ENCODE assay signal across 32 cellular contexts in the genomic region with DNA sequence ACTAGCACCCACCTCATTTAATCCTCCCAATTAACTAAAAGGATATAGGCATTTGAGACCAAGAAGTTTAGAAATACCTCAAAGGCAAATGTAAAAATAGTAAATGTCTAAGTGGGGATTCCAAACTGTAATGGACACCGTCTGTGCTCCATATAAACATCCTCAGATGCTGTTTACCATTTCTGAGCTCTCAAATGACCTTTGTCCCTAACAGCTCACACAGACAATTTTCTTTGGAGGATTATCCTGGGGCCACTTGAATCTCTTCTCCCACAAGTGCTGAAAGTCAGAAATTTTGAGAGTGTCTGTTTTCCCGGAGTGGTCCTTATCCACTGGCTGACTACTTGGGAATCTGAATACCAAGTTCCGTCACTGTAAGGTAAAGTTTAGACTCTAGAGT.
"Had no signal": no experiment of that assay in that cellular context is flagged by ENCODE, and none has a peak within 500 bp of the region (broad histone marks: within the 10 kb centered on the region; RNA-seq: fewer than 3 reads in every experiment).

No MANE protein-coding gene starts in this region.

- H3K4me2 ChIP-seq: KMS-11 had no signal

- H3K4me1 Mint-ChIP-seq: activated CD4-positive, alpha-beta T cell treated with anti-CD3 and anti-CD28 coated beads, Interleukin-2, amount 10 ng/mL, durations not matched to agents 24 days and 14 days; activated naive CD4-positive, alpha-beta T cell treated with anti-CD3 and anti-CD28 coated beads, Interleukin-2, amount 50 U/mL, for 24 hours; activated naive CD8-positive, alpha-beta T cell treated with anti-CD3 and anti-CD28 coated beads, Interleukin-2, amount 10 ng/mL, durations not matched to agents 7 days and 5 days; central memory CD8-positive, alpha-beta T cell had no signal

- H3K4me3 Mint-ChIP-seq: activated CD4-positive, alpha-beta T cell treated with anti-CD3 and anti-CD28 coated beads, Interleukin-2, amount 10 ng/mL, durations not matched to agents 24 days and 14 days; activated CD8-positive, alpha-beta T cell treated with anti-CD3 and anti-CD28 coated beads for 36 hours; activated naive CD4-positive, alpha-beta T cell treated with anti-CD3 and anti-CD28 coated beads, Interleukin-2, amount 50 U/mL, for 24 hours; activated naive CD8-positive, alpha-beta T cell treated with anti-CD3 and anti-CD28 coated beads, Interleukin-2, amount 10 ng/mL, durations not matched to agents 7 days and 5 days; activated T-cell treated with anti-CD3 and anti-CD28 coated beads, Interleukin-2, amount 50 U/mL, for 24 hours; central memory CD8-positive, alpha-beta T cell had no signal

- ATAC-seq: activated CD8-positive, alpha-beta T cell treated with anti-CD3 and anti-CD28 coated beads for 36 hours; PC-3 had no signal

- H3K9me3 Mint-ChIP-seq: activated CD4-positive, alpha-beta T cell treated with anti-CD3 and anti-CD28 coated beads, Interleukin-2, amount 10 ng/mL, durations not matched to agents 24 days and 14 days; activated naive CD8-positive, alpha-beta T cell treated with anti-CD3 and anti-CD28 coated beads, Interleukin-2, amount 10 ng/mL, durations not matched to agents 7 days and 5 days had no signal

- DNase-seq: activated CD4-positive, alpha-beta T cell treated with anti-CD3 and anti-CD28 coated beads, Interleukin-2, amount 10 ng/mL, durations not matched to agents 24 days and 14 days; activated CD4-positive, alpha-beta T cell treated with anti-CD3 and anti-CD28 coated beads, Interleukin-2, amount 50 U/mL, for 4 hours; activated CD8-positive, alpha-beta T cell treated with anti-CD3 and anti-CD28 coated beads for 36 hours; activated gamma-delta T cell; activated naive CD4-positive, alpha-beta T cell treated with Interleukin-2 at 50 U/mL for 16 hours; activated naive CD8-positive, alpha-beta T cell treated with anti-CD3 and anti-CD28 coated beads, Interleukin-2, amount 10 ng/mL, durations not matched to agents 7 days and 5 days; activated T-cell treated with anti-CD3 and anti-CD28 coated beads, Interleukin-2, amount 50 U/mL, for 24 hours; amygdala; NCI-H1092 treated with DMSO at 0.1 percent for 48 hours; NCI-H1417; NCI-H146; NCI-H187; NCI-H2029 treated with DMSO at 0.1 percent for 48 hours; NCI-H2107; NCI-H226; NCI-H446 treated with DMSO at 0.1 percent for 48 hours; NCI-H526; NCI-H774; PC-3; Peyer's patch; RPMI8226; SIG-M5; SW 1271; T-helper 1 cell; T1000; WERI-Rb-1 had no signal

- H3K36me3 Mint-ChIP-seq: activated naive CD4-positive, alpha-beta T cell treated with anti-CD3 and anti-CD28 coated beads, Interleukin-2, amount 50 U/mL, for 24 hours; activated naive CD8-positive, alpha-beta T cell treated with anti-CD3 and anti-CD28 coated beads, Interleukin-2, amount 10 ng/mL, durations not matched to agents 7 days and 5 days had no signal

- H3K27ac Mint-ChIP-seq: activated CD4-positive, alpha-beta T cell treated with anti-CD3 and anti-CD28 coated beads, Interleukin-2, amount 10 ng/mL, durations not matched to agents 24 days and 14 days; activated CD8-positive, alpha-beta T cell treated with anti-CD3 and anti-CD28 coated beads for 36 hours; activated naive CD4-positive, alpha-beta T cell treated with anti-CD3 and anti-CD28 coated beads, Interleukin-2, amount 50 U/mL, for 24 hours; activated naive CD8-positive, alpha-beta T cell treated with anti-CD3 and anti-CD28 coated beads, Interleukin-2, amount 10 ng/mL, durations not matched to agents 7 days and 5 days; activated T-cell treated with anti-CD3 and anti-CD28 coated beads, Interleukin-2, amount 50 U/mL, for 24 hours; activated T-helper 2 cell treated with anti-CD3 and anti-CD28 coated beads, Interferon-gamma antibody, Interleukin-2, Interleukin-4, amounts not matched to agents 10 μg/mL and 5 μg/mL and 100 μg/mL, durations not matched to agents 14 hours and 24 hours and 36 hours had no signal

- H3K27ac ChIP-seq: ascending aorta, cardiac muscle cell, KMS-11, Peyer's patch, WERI-Rb-1 had no signal

- H3K36me3 ChIP-seq: ascending aorta, cardiac muscle cell, Peyer's patch, WERI-Rb-1 had no signal

- H3K4me1 ChIP-seq: ascending aorta, Peyer's patch had no signal

- H3K9me3 ChIP-seq: ascending aorta, Peyer's patch had no signal

- H3K4me3 ChIP-seq: ascending aorta, cardiac muscle cell, Peyer's patch had no signal

- H3K27me3 ChIP-seq: ascending aorta, cardiac muscle cell, Peyer's patch had no signal

- H3K27me3 Mint-ChIP-seq: activated CD4-positive, alpha-beta T cell treated with anti-CD3 and anti-CD28 coated beads, Interleukin-2, amount 10 ng/mL, durations not matched to agents 24 days and 14 days; activated CD8-positive, alpha-beta T cell treated with anti-CD3 and anti-CD28 coated beads for 36 hours; activated naive CD4-positive, alpha-beta T cell treated with anti-CD3 and anti-CD28 coated beads, Interleukin-2, amount 50 U/mL, for 24 hours; activated naive CD8-positive, alpha-beta T cell treated with anti-CD3 and anti-CD28 coated beads, Interleukin-2, amount 10 ng/mL, durations not matched to agents 7 days and 5 days; activated T-cell treated with anti-CD3 and anti-CD28 coated beads, Interleukin-2, amount 50 U/mL, for 24 hours; central memory CD8-positive, alpha-beta T cell had no signal

- H3K9ac ChIP-seq: KMS-11 had no signal
